ENCODE assay signal across 1 cellular context in genomic region chr14:94599656-94600004, GRCh38.
TF ChIP-seq lines count a peak whose summit lies in the region.

No MANE protein-coding gene starts in this region.

TF ChIP-seq in HepG2, 621 proteins besides CTCF, POLR2A, EP300 and RAD21 (continued from another document and continues in another):
- TF ChIP-seq ZBTB40 (IDR thresholded peaks at IDR 0.05) = no peak
- TF ChIP-seq ZBTB40 (CRISPR knock-in tag; IDR thresholded peaks at IDR 0.05) = no peak
- no peak for TF ChIP-seq MZF1 (CRISPR knock-in tag; IDR thresholded peaks at IDR 0.05; ENCODE audit: borderline replicate concordance)
- TF ChIP-seq SETDB1 (CRISPR knock-in tag; IDR thresholded peaks at IDR 0.05; ENCODE audit: borderline replicate concordance) = no peak
- no peak for TF ChIP-seq FIP1L1 (IDR thresholded peaks at IDR 0.05; ENCODE audit: borderline replicate concordance, insufficient read depth, low read depth, low read length)
- TF ChIP-seq ZNF101 (CRISPR knock-in tag; IDR thresholded peaks at IDR 0.05; ENCODE audit: borderline replicate concordance, low read depth) = no peak
- TF ChIP-seq NFAT5 (CRISPR knock-in tag; IDR thresholded peaks at IDR 0.05) = no peak
- TF ChIP-seq PAF1 (CRISPR knock-in tag; IDR thresholded peaks at IDR 0.05) = no peak
- TF ChIP-seq RNF2 (conservative IDR thresholded peaks at IDR 0.05; ENCODE audit: low read depth) = no peak
- TF ChIP-seq ZNF710 (CRISPR knock-in tag; IDR thresholded peaks at IDR 0.05; ENCODE audit: borderline replicate concordance) = no peak
- no peak for TF ChIP-seq ZFP82 (CRISPR knock-in tag; IDR thresholded peaks at IDR 0.05; ENCODE audit: borderline replicate concordance)
- TF ChIP-seq MED13 (CRISPR knock-in tag; IDR thresholded peaks at IDR 0.05) = no peak
- TF ChIP-seq NFKBIZ (CRISPR knock-in tag; IDR thresholded peaks at IDR 0.05) = no peak
- no peak for TF ChIP-seq KDM5B (CRISPR knock-in tag; IDR thresholded peaks at IDR 0.05; ENCODE audit: borderline replicate concordance)
- TF ChIP-seq PBX2 (CRISPR knock-in tag; IDR thresholded peaks at IDR 0.05) = no peak
- no peak for TF ChIP-seq HIC2 (CRISPR knock-in tag; IDR thresholded peaks at IDR 0.05; ENCODE audit: low read depth)
- TF ChIP-seq ZNF572 (CRISPR knock-in tag; IDR thresholded peaks at IDR 0.05) = no peak
- peak; percentile 40; the same call in 1 of the 2 replicates for TF ChIP-seq ELF3 (CRISPR knock-in tag; IDR thresholded peaks at IDR 0.05)
- 0 out of 2 replicates have a peak, but pooled peaks have one; percentile 6 for TF ChIP-seq TAF1 (CRISPR knock-in tag; IDR thresholded peaks at IDR 0.05)
- TF ChIP-seq ZNF510 (CRISPR knock-in tag; IDR thresholded peaks at IDR 0.05; ENCODE audit: low read depth) = no peak
- TF ChIP-seq SIN3A (IDR thresholded peaks at IDR 0.05; ENCODE audit: borderline replicate concordance, low read depth, low read length) = no peak
- no peak for TF ChIP-seq SRSF1 (optimal IDR thresholded peaks at IDR 0.05; ENCODE audit: low read depth, low read length)
- no peak for TF ChIP-seq RELA (CRISPR knock-in tag; IDR thresholded peaks at IDR 0.05)
- TF ChIP-seq GATAD1 (CRISPR knock-in tag; IDR thresholded peaks at IDR 0.05) = no peak; the same call in 1 of the 2 replicates
- 0 out of 2 replicates have a peak, but pooled peaks have one; percentile 5 for TF ChIP-seq THRA (CRISPR knock-in tag; IDR thresholded peaks at IDR 0.05; ENCODE audit: borderline replicate concordance)
- TF ChIP-seq ZNF253 (CRISPR knock-in tag; IDR thresholded peaks at IDR 0.05; ENCODE audit: borderline replicate concordance) = no peak
- 0 out of 2 replicates have a peak, but pooled peaks have one; percentile 3 for TF ChIP-seq ZNF563 (CRISPR knock-in tag; IDR thresholded peaks at IDR 0.05)
- TF ChIP-seq ZBTB39 (CRISPR knock-in tag; IDR thresholded peaks at IDR 0.05) = no peak
- no peak for TF ChIP-seq ZFP90 (CRISPR knock-in tag; IDR thresholded peaks at IDR 0.05; ENCODE audit: borderline replicate concordance)
- no peak for TF ChIP-seq HIVEP1 (CRISPR knock-in tag; IDR thresholded peaks at IDR 0.05)
- no peak for TF ChIP-seq ZNF503 (CRISPR knock-in tag; IDR thresholded peaks at IDR 0.05)
